In genomic region chr18:57649536-57650495, GRCh38 we compare ENCODE assay signal across 9 cellular contexts. TPM values are rescaled to one million over a fixed set of nuclear protein-coding genes. Genes with fewer than 3 reads are reported as not detected.
DNase-seq lines count a peak whose midpoint lies in the region; ATAC-seq, FAIRE-seq and TF ChIP-seq lines count a peak whose summit lies in the region.
"Had no signal": no experiment of that assay in that cellular context is flagged by ENCODE, and none has a peak within 500 bp of the region (broad histone marks: within the 10 kb centered on the region; RNA-seq: fewer than 3 reads in every experiment).

No MANE protein-coding gene starts in this region.

- FAIRE-seq in RCC 7860 (lab: Jason Lieb, UNC): peak; percentile 79

- H3K27me3 Mint-ChIP-seq in activated naive CD4-positive, alpha-beta T cell treated with anti-CD3 and anti-CD28 coated beads for 36 hours (ENCODE audit: low read depth): no peaks in the 10 kb centered on the region
- H3K27me3 Mint-ChIP-seq: stimulated activated naive CD8-positive, alpha-beta T cell treated with anti-CD3 and anti-CD28 coated beads, Interleukin-15, Interleukin-2, amounts not matched to agents 100 ng/mL and 50 ng/mL, for 24 hours had no signal

- DNase-seq in RCC 7860 (ENCODE audit: low spot score) (peak; percentile 48), left lobe of liver (ENCODE audit: low spot score) (no peak), NCI-H1105 (lab: John Stamatoyannopoulos, UW) (no peak), WERI-Rb-1 (no peak), T-helper 9 cell (no peak)
- DNase-seq in activated naive CD4-positive, alpha-beta T cell treated with anti-CD3 and anti-CD28 coated beads for 36 hours: no peak

- no peaks in the 10 kb centered on the region for H3K27me3 ChIP-seq in WERI-Rb-1 (ENCODE audit: insufficient read depth, low read depth, severe bottlenecking)

- H3K27ac Mint-ChIP-seq in activated naive CD4-positive, alpha-beta T cell treated with anti-CD3 and anti-CD28 coated beads for 36 hours: no peak overlapping the region
- H3K27ac Mint-ChIP-seq: stimulated activated naive CD8-positive, alpha-beta T cell treated with anti-CD3 and anti-CD28 coated beads, Interleukin-15, Interleukin-2, amounts not matched to agents 100 ng/mL and 50 ng/mL, for 24 hours had no signal

- ATAC-seq in GM18502 (IDR thresholded peaks at IDR 0.05; ENCODE audit: poor library complexity, unreplicated experiment): peak; percentile 83
- ATAC-seq in HG02588 (IDR thresholded peaks at IDR 0.05; ENCODE audit: unreplicated experiment): peak; percentile 92
- ATAC-seq in left lobe of liver: peak; percentile 58

- no peaks in the 10 kb centered on the region for H3K36me3 ChIP-seq in WERI-Rb-1

- H3K9me3 Mint-ChIP-seq in activated naive CD4-positive, alpha-beta T cell treated with anti-CD3 and anti-CD28 coated beads for 36 hours: peaks cover 2% of the 10 kb centered on the region

- H3K4me3 Mint-ChIP-seq in activated naive CD4-positive, alpha-beta T cell treated with anti-CD3 and anti-CD28 coated beads for 36 hours: no peak overlapping the region
- H3K4me3 Mint-ChIP-seq: stimulated activated naive CD8-positive, alpha-beta T cell treated with anti-CD3 and anti-CD28 coated beads, Interleukin-15, Interleukin-2, amounts not matched to agents 100 ng/mL and 50 ng/mL, for 24 hours had no signal

- H3K4me3 ChIP-seq in WERI-Rb-1 (ENCODE audit: low read depth, low read length): no peak overlapping the region

- peaks cover 12% of the 10 kb centered on the region for H3K36me3 Mint-ChIP-seq in activated naive CD4-positive, alpha-beta T cell treated with anti-CD3 and anti-CD28 coated beads for 36 hours (ENCODE audit: low read depth)

- H3K4me1 Mint-ChIP-seq in activated naive CD4-positive, alpha-beta T cell treated with anti-CD3 and anti-CD28 coated beads for 36 hours (ENCODE audit: low read depth): peaks cover 20% of the 10 kb centered on the region

- no peaks in the 10 kb centered on the region for H3K9me3 ChIP-seq in WERI-Rb-1 (ENCODE audit: severe bottlenecking)

- intact Hi-C loops in activated naive CD4-positive, alpha-beta T cell treated with anti-CD3 and anti-CD28 coated beads for 36 hours (cut with micrococcal nuclease): no loop called here

- CTCF ChIA-PET in activated naive CD4-positive, alpha-beta T cell treated with anti-CD3 and anti-CD28 coated beads for 36 hours (lab: Charles Lee): no interaction called here

- TF ChIP-seq CTCF in WERI-Rb-1 (IDR thresholded peaks at IDR 0.05; ENCODE audit: low read depth, low read length): no peak

- H3K27ac ChIP-seq in WERI-Rb-1: no peak overlapping the region

RNA-seq across cellular contexts. Expression of gene NARS1, which starts 28.2 kb away (rescaled TPM):
- 36.9 TPM for total RNA-seq in left lobe of liver
- total RNA-seq in activated naive CD4-positive, alpha-beta T cell treated with anti-CD3 and anti-CD28 coated beads for 36 hours: 100 to 1,000 TPM; 104 to 109 TPM
